In genomic region chr3:1294566-1294965, GRCh38 we compare ENCODE assay signal across 23 cellular contexts.
"Had no signal": no experiment of that assay in that cellular context is flagged by ENCODE, and none has a peak within 500 bp of the region (broad histone marks: within the 10 kb centered on the region; RNA-seq: fewer than 3 reads in every experiment).

No MANE protein-coding gene starts in this region.

- H3K27me3 ChIP-seq: colonic mucosa, esophagus muscularis mucosa, gastroesophageal sphincter, heart left ventricle, neural progenitor cell, sigmoid colon, spleen, suprapubic skin, transverse colon, upper lobe of right lung, vagina had no signal

- DNase-seq: central memory CD4-positive, alpha-beta T cell; colonic mucosa; effector CD8-positive, alpha-beta T cell; foreskin fibroblast; heart left ventricle; hippocampal formation; immature natural killer cell; midbrain; naive thymus-derived CD4-positive, alpha-beta T cell; right cardiac atrium; sigmoid colon; spleen; stimulated activated CD4-positive, alpha-beta T cell treated with anti-CD3 and anti-CD28 coated beads, Interleukin-4, amount 100 ng/mL, for 4 hours; transverse colon; upper lobe of right lung had no signal

- H3K9me3 ChIP-seq: colonic mucosa, esophagus muscularis mucosa, gastroesophageal sphincter, prostate gland, sigmoid colon, suprapubic skin, transverse colon, upper lobe of right lung, vagina had no signal

- H3K36me3 ChIP-seq: colonic mucosa, esophagus muscularis mucosa, gastroesophageal sphincter, heart left ventricle, neural progenitor cell, prostate gland, sigmoid colon, spleen, suprapubic skin, transverse colon, upper lobe of right lung, vagina had no signal

- ATAC-seq: gastroesophageal sphincter; heart left ventricle; naive thymus-derived CD4-positive, alpha-beta T cell; right cardiac atrium; stimulated activated memory B cell treated with anti-CD40 and anti-IgM and Interleukin-4, amounts not matched to agents 10 μg/mL and 1 μg/mL and 100 μg/mL, for 72 hours; upper lobe of right lung had no signal

- H3K27ac ChIP-seq: colonic mucosa, esophagus muscularis mucosa, gastroesophageal sphincter, heart left ventricle, neural progenitor cell, prostate gland, sigmoid colon, spleen, suprapubic skin, transverse colon, upper lobe of right lung, vagina had no signal

- H3K4me1 ChIP-seq: colonic mucosa, esophagus muscularis mucosa, gastroesophageal sphincter, heart left ventricle, neural progenitor cell, prostate gland, sigmoid colon, spleen, suprapubic skin, transverse colon, upper lobe of right lung, vagina had no signal

- H3K4me3 ChIP-seq: colonic mucosa, esophagus muscularis mucosa, gastroesophageal sphincter, heart left ventricle, lung, neural progenitor cell, prostate gland, sigmoid colon, spleen, suprapubic skin, transverse colon, upper lobe of right lung, vagina had no signal
